18 cellular contexts compared by ENCODE assay signal in genomic region chr9:116476935-116477381, GRCh38.
DNase-seq lines count a peak whose midpoint lies in the region; ATAC-seq and TF ChIP-seq lines count a peak whose summit lies in the region.
"Had no signal": no experiment of that assay in that cellular context is flagged by ENCODE, and none has a peak within 500 bp of the region (broad histone marks: within the 10 kb centered on the region; RNA-seq: fewer than 3 reads in every experiment).

No MANE protein-coding gene starts in this region.

- H3K4me1 ChIP-seq in body of pancreas (no peaks in the 10 kb centered on the region), heart right ventricle (peaks cover 0 to 17% (median 8%) of the 10 kb centered on the region in 9 donors), upper lobe of right lung (peaks cover 2% of the 10 kb centered on the region), gastrocnemius medialis (no peaks in the 10 kb centered on the region)
- H3K4me1 ChIP-seq: BE2C had no signal

- H3K9me3 ChIP-seq in body of pancreas (no peaks in the 10 kb centered on the region), heart right ventricle (no peaks in the 10 kb centered on the region), upper lobe of right lung (no peaks in the 10 kb centered on the region), gastrocnemius medialis (no peaks in the 10 kb centered on the region)
- H3K9me3 ChIP-seq: BE2C, tibial nerve had no signal

- H3K27me3 ChIP-seq in body of pancreas = no peaks in the 10 kb centered on the region
- H3K27me3 ChIP-seq in heart right ventricle = no peaks in the 10 kb centered on the region
- H3K27me3 ChIP-seq in upper lobe of right lung = no peaks in the 10 kb centered on the region
- no peaks in the 10 kb centered on the region for H3K27me3 ChIP-seq in gastrocnemius medialis
- H3K27me3 ChIP-seq: BE2C, tibial nerve had no signal

- TF ChIP-seq POLR2A in body of pancreas (IDR thresholded peaks at IDR 0.05) = no peak
- TF ChIP-seq POLR2A in gastrocnemius medialis (IDR thresholded peaks at IDR 0.05) = no peak

- intact Hi-C loops in body of pancreas (cut with DNase I) (no loop called here), heart right ventricle (cut with DNase I) (no loop called here), upper lobe of right lung (cut with DNase I) (no loop called here), gastrocnemius medialis (cut with DNase I; ENCODE audit: low total_unique reads) (no loop called here)

- peak in 1 of 4 donors; percentile 20 for DNase-seq in body of pancreas
- peak; percentile 29 to 63 for DNase-seq in heart right ventricle
- peak; percentile 43 for DNase-seq in midbrain (lab: John Stamatoyannopoulos, UW)
- no peak for DNase-seq in upper lobe of right lung
- DNase-seq in activated CD8-positive, alpha-beta memory T cell treated with anti-CD3 and anti-CD28 coated beads for 24 hours = no peak
- DNase-seq in gastrocnemius medialis = no peak
- no peak for DNase-seq in activated naive CD4-positive, alpha-beta T cell treated with Interleukin-2 at 50 U/mL for 16 hours
- DNase-seq: activated CD4-positive, CD25-positive, alpha-beta regulatory T cell; BE2C; Calu3; MV-4-11; NCI-H187 treated with DMSO at 0.1 percent for 48 hours; NCI-H524; SIG-M5; small intestine; T-helper 17 cell had no signal

- in situ Hi-C loops in gastrocnemius medialis (cut with MboI; ENCODE audit: low sequenced_read_pairs in 4 of 4) = no loop called here

- H3K27ac ChIP-seq in body of pancreas = no peak overlapping the region
- H3K27ac ChIP-seq in heart right ventricle = peak overlapping the region in 5 of 10 donors; percentile 33 to 59 (median 40)
- H3K27ac ChIP-seq in upper lobe of right lung = peak overlapping the region; percentile 30
- H3K27ac ChIP-seq in gastrocnemius medialis = no peak overlapping the region

- no peak overlapping the region for H3K4me3 ChIP-seq in body of pancreas
- no peak overlapping the region for H3K4me3 ChIP-seq in heart right ventricle
- H3K4me3 ChIP-seq in upper lobe of right lung = no peak overlapping the region
- H3K4me3 ChIP-seq in gastrocnemius medialis = no peak overlapping the region
- H3K4me3 ChIP-seq: tibial nerve had no signal

- TF ChIP-seq CTCF in body of pancreas (IDR thresholded peaks at IDR 0.05) (no peak), heart right ventricle (IDR thresholded peaks at IDR 0.05) (no peak), upper lobe of right lung (IDR thresholded peaks at IDR 0.05) (no peak), gastrocnemius medialis (IDR thresholded peaks at IDR 0.05 in 4 of 5, conservative IDR thresholded peaks at IDR 0.05 in 1 of 5) (no peak)

- no peaks in the 10 kb centered on the region for H3K36me3 ChIP-seq in body of pancreas (replicated peaks in 1 of 2; ENCODE audit: insufficient read depth in 1 of 2, low read depth in 2 of 2)
- no peaks in the 10 kb centered on the region for H3K36me3 ChIP-seq in heart right ventricle
- no peaks in the 10 kb centered on the region for H3K36me3 ChIP-seq in upper lobe of right lung
- no peaks in the 10 kb centered on the region for H3K36me3 ChIP-seq in gastrocnemius medialis
- H3K36me3 ChIP-seq: tibial nerve had no signal

- ATAC-seq in body of pancreas = peak; percentile 21
- ATAC-seq in heart right ventricle = peak; percentile 70 to 84 (median 80)
- ATAC-seq in upper lobe of right lung = peak; percentile 19
- no peak for ATAC-seq in gastrocnemius medialis
- ATAC-seq in HG03457 (IDR thresholded peaks at IDR 0.05; ENCODE audit: unreplicated experiment) = no peak
- ATAC-seq: T-helper 17 cell had no signal

- WGBS in body of pancreas, 2 donors = 71 to 80% methylated on average over 7 to 10 of the region's 10 CpGs
- 20 to 30% methylated on average over 10 of the region's 10 CpGs for WGBS in heart right ventricle, 2 donors

Comparison
In these comparisons a context has a peak if more than half of its experiments do, and no peak if none do; other contexts are left out.
1. ATAC-seq: peak in body of pancreas (single experiment), heart right ventricle (8 of 8) and upper lobe of right lung (single experiment); none in gastrocnemius medialis (0 of 2) and HG03457 (single experiment).
2. DNase-seq: peak in heart right ventricle (2 of 2) and midbrain (single experiment); none in upper lobe of right lung (single experiment), activated CD8-positive, alpha-beta memory T cell treated with anti-CD3 and anti-CD28 coated beads for 24 hours (single experiment), gastrocnemius medialis (0 of 2) and activated naive CD4-positive, alpha-beta T cell treated with Interleukin-2 at 50 U/mL for 16 hours (single experiment).